ENCODE assay signal across 15 cellular contexts in the genomic region with DNA sequence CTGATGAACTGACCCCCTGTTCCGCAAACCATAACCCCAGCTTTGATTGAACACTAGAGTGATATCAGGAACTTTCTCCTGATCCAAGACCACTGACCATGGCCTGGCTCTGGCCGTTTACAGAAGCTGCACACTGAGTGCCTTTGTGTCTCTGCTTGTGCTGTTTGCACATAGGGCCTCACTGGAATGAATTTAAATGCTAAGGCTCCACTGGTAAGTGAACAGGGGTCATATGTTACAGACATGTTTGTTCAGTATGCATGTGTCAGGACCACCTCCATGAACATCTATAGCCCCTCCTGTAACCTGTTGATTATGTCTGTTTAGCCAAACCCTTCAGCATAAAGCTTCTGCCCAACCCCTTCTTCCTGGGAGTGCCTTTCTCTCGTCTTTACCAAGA.
DNase-seq lines count a peak whose midpoint lies in the region; ATAC-seq and TF ChIP-seq lines count a peak whose summit lies in the region.
"Had no signal": no experiment of that assay in that cellular context is flagged by ENCODE, and none has a peak within 500 bp of the region (broad histone marks: within the 10 kb centered on the region; RNA-seq: fewer than 3 reads in every experiment).

No MANE protein-coding gene starts in this region.

- no peaks in the 10 kb centered on the region for H3K27me3 ChIP-seq in CD4-positive, alpha-beta memory T cell (ENCODE audit: insufficient read depth, low read length)
- 0 out of 2 replicates have a peak, but pooled peaks cover 2% of the 10 kb centered on the region for H3K27me3 ChIP-seq in MG63

- no peaks in the 10 kb centered on the region for H4K20me1 ChIP-seq in OCI-LY7 (ENCODE audit: insufficient read depth, low read length)

- CTCF ChIA-PET in activated CD8-positive, alpha-beta T cell treated with anti-CD3 and anti-CD28 coated beads for 36 hours (lab: Charles Lee): interaction anchor here (0.8 to 2.3 kb wide), 12 partner anchors 9 to 235 kb away, joined by 3 to 12 read pairs (median 4); no protein-coding TSS in a partner anchor
- CTCF ChIA-PET in activated CD8-positive, alpha-beta T cell treated with anti-CD3 and anti-CD28 coated beads, Interleukin-2, amount 10 ng/mL, durations not matched to agents 7 days and 5 days (lab: Charles Lee): interaction anchor here (1.0 to 3.0 kb wide), 9 partner anchors 8 to 103 kb away, joined by 3 to 38 read pairs (median 4); no protein-coding TSS in a partner anchor
- CTCF ChIA-PET in CD4-positive, alpha-beta memory T cell (lab: Charles Lee; ENCODE audit: partially characterized antibody): interaction anchor here (0.7 to 1.2 kb wide), 2 partner anchors 104 to 287 kb away, joined by 3 to 6 read pairs; no protein-coding TSS in a partner anchor
- CTCF ChIA-PET in OCI-LY7 (lab: Charles Lee; ENCODE audit: unreplicated experiment): no interaction called here

- BruUV-seq in OCI-LY7 (replicated peaks; lab: Mats Ljungman, UMichigan): no TSS peak

- intact Hi-C loops in activated CD8-positive, alpha-beta T cell treated with anti-CD3 and anti-CD28 coated beads for 36 hours (cut with micrococcal nuclease): no loop called here
- intact Hi-C loops in CD4-positive, alpha-beta memory T cell (cut with micrococcal nuclease): loop anchor here (2.0 to 10.0 kb wide), 2 partner anchors 51 to 103 kb away; no protein-coding TSS in a partner anchor
- intact Hi-C loops in OCI-LY7 (cut with micrococcal nuclease; ENCODE audit: unreplicated experiment) (no loop called here), mucosa of descending colon (cut with DNase I, micrococcal nuclease) (no loop called here)

- no peaks in the 10 kb centered on the region for H3K9me3 ChIP-seq in CD4-positive, alpha-beta memory T cell (ENCODE audit: control insufficient read depth in 1 of 2, low read length in 2 of 2)
- H3K9me3 ChIP-seq in OCI-LY7 (ENCODE audit: low read length): no peaks in the 10 kb centered on the region
- H3K9me3 ChIP-seq in mucosa of descending colon: no peaks in the 10 kb centered on the region
- no peaks in the 10 kb centered on the region for H3K9me3 ChIP-seq in MG63

- POLR2A ChIA-PET in activated CD8-positive, alpha-beta T cell treated with anti-CD3 and anti-CD28 coated beads for 36 hours (lab: Charles Lee): no interaction called here
- POLR2A ChIA-PET in activated CD8-positive, alpha-beta T cell treated with anti-CD3 and anti-CD28 coated beads, Interleukin-2, amount 10 ng/mL, durations not matched to agents 7 days and 5 days (lab: Charles Lee): interaction anchor here (1.0 kb wide), 1 partner anchor 148 kb away, joined by 3 read pairs; no protein-coding TSS in a partner anchor
- POLR2A ChIA-PET in CD4-positive, alpha-beta memory T cell (lab: Charles Lee; ENCODE audit: partially characterized antibody): no interaction called here
- POLR2A ChIA-PET in OCI-LY7 (lab: Charles Lee): interaction anchor here (0.7 kb wide), 1 partner anchor 139 kb away, joined by 4 read pairs; no protein-coding TSS in a partner anchor

- ATAC-seq in activated CD8-positive, alpha-beta T cell treated with anti-CD3 and anti-CD28 coated beads for 36 hours: no peak
- no peak for ATAC-seq in activated CD8-positive, alpha-beta T cell treated with anti-CD3 and anti-CD28 coated beads, Interleukin-2, amount 10 ng/mL, durations not matched to agents 7 days and 5 days
- ATAC-seq in mucosa of descending colon: peak; percentile 40

- peaks cover 54% of the 10 kb centered on the region for H3K4me1 Mint-ChIP-seq in activated CD8-positive, alpha-beta T cell treated with anti-CD3 and anti-CD28 coated beads for 36 hours (ENCODE audit: low read depth)
- peaks cover 49% of the 10 kb centered on the region for H3K4me1 Mint-ChIP-seq in activated CD8-positive, alpha-beta T cell treated with anti-CD3 and anti-CD28 coated beads, Interleukin-2, amount 10 ng/mL, durations not matched to agents 7 days and 5 days (ENCODE audit: low read depth)
- peaks cover 29 to 56% (median 39%) of the 10 kb centered on the region in 4 donors for H3K4me1 Mint-ChIP-seq in CD4-positive, alpha-beta memory T cell

- H3K4me3 ChIP-seq in CD4-positive, alpha-beta memory T cell (ENCODE audit: low read length in 2 of 2): no peak overlapping the region
- no peak overlapping the region for H3K4me3 ChIP-seq in OCI-LY7 (ENCODE audit: low read depth, low read length, poor library complexity, severe bottlenecking)
- H3K4me3 ChIP-seq in mucosa of descending colon: no peak overlapping the region
- H3K4me3 ChIP-seq in MG63: no peak overlapping the region

- H3K4me3 Mint-ChIP-seq in activated CD8-positive, alpha-beta T cell treated with anti-CD3 and anti-CD28 coated beads for 36 hours: no peak overlapping the region
- H3K4me3 Mint-ChIP-seq in activated CD8-positive, alpha-beta T cell treated with anti-CD3 and anti-CD28 coated beads, Interleukin-2, amount 10 ng/mL, durations not matched to agents 7 days and 5 days: no peak overlapping the region
- H3K4me3 Mint-ChIP-seq in CD4-positive, alpha-beta memory T cell: peak overlapping the region in 2 of 8 donors; percentile 74 to 77

- no peaks in the 10 kb centered on the region for H3K36me3 Mint-ChIP-seq in activated CD8-positive, alpha-beta T cell treated with anti-CD3 and anti-CD28 coated beads for 36 hours (ENCODE audit: low read depth)
- H3K36me3 Mint-ChIP-seq in activated CD8-positive, alpha-beta T cell treated with anti-CD3 and anti-CD28 coated beads, Interleukin-2, amount 10 ng/mL, durations not matched to agents 7 days and 5 days (ENCODE audit: low read depth): no peaks in the 10 kb centered on the region
- H3K36me3 Mint-ChIP-seq in CD4-positive, alpha-beta memory T cell: no peaks in the 10 kb centered on the region

- TF ChIP-seq CTCF in activated CD8-positive, alpha-beta T cell treated with anti-CD3 and anti-CD28 coated beads for 36 hours (IDR thresholded peaks at IDR 0.05): no peak
- TF ChIP-seq CTCF in OCI-LY7 (conservative IDR thresholded peaks at IDR 0.05; ENCODE audit: low read length): no peak
- TF ChIP-seq CTCF in mucosa of descending colon (IDR thresholded peaks at IDR 0.05): no peak

- no peaks in the 10 kb centered on the region for H3K36me3 ChIP-seq in CD4-positive, alpha-beta memory T cell (ENCODE audit: insufficient read depth, low read length)
- H3K36me3 ChIP-seq in OCI-LY7 (ENCODE audit: insufficient read depth, low read length): no peaks in the 10 kb centered on the region; the same call in 1 of the 2 replicates
- no peaks in the 10 kb centered on the region for H3K36me3 ChIP-seq in mucosa of descending colon (ENCODE audit: low read depth)
- H3K36me3 ChIP-seq in MG63: no peaks in the 10 kb centered on the region

- DNase-seq in activated CD8-positive, alpha-beta T cell treated with anti-CD3 and anti-CD28 coated beads for 36 hours: no peak
- no peak for DNase-seq in activated CD8-positive, alpha-beta T cell treated with anti-CD3 and anti-CD28 coated beads, Interleukin-2, amount 10 ng/mL, durations not matched to agents 7 days and 5 days
- no peak for DNase-seq in CD4-positive, alpha-beta memory T cell
- DNase-seq in OCI-LY7 (ENCODE audit: low spot score) (no peak), mucosa of descending colon (peak in 1 of 3 donors; percentile 21), islet precursor cell (no peak), MG63 (no peak)
- no peak for DNase-seq in stimulated activated naive CD4-positive, alpha-beta T cell (lab: John Stamatoyannopoulos, UW)
- DNase-seq: COR-L47, H7, IMR-90, NCI-H1417 treated with DMSO at 0.1 percent for 48 hours, NCI-H1930, RPMI8226 had no signal

- H3K4me1 ChIP-seq in CD4-positive, alpha-beta memory T cell (ENCODE audit: insufficient read depth, low read length): peaks cover 34% of the 10 kb centered on the region
- peaks cover 57% of the 10 kb centered on the region for H3K4me1 ChIP-seq in OCI-LY7 (ENCODE audit: insufficient read depth, low read length, poor library complexity, severe bottlenecking)
- H3K4me1 ChIP-seq in mucosa of descending colon (ENCODE audit: low read depth): no peaks in the 10 kb centered on the region

- H2AFZ ChIP-seq in OCI-LY7 (ENCODE audit: low read length): peak overlapping the region; percentile 62; the same call in 1 of the 2 replicates

- H3K4me2 ChIP-seq in OCI-LY7 (ENCODE audit: low read length): peak overlapping the region; percentile 68

- H3K27me3 Mint-ChIP-seq in activated CD8-positive, alpha-beta T cell treated with anti-CD3 and anti-CD28 coated beads for 36 hours: peaks cover 2% of the 10 kb centered on the region
- H3K27me3 Mint-ChIP-seq in activated CD8-positive, alpha-beta T cell treated with anti-CD3 and anti-CD28 coated beads, Interleukin-2, amount 10 ng/mL, durations not matched to agents 7 days and 5 days (ENCODE audit: low read depth): peaks cover 5% of the 10 kb centered on the region
- H3K27me3 Mint-ChIP-seq in CD4-positive, alpha-beta memory T cell: peaks cover 0 to 1% of the 10 kb centered on the region in 2 donors

- H3K9me2 ChIP-seq in OCI-LY7 (ENCODE audit: insufficient read depth, low read length): no peaks in the 10 kb centered on the region

- no peak overlapping the region for H3K27ac ChIP-seq in CD4-positive, alpha-beta memory T cell (ENCODE audit: low read depth, low read length)
- peak overlapping the region; percentile 34 for H3K27ac ChIP-seq in OCI-LY7 (ENCODE audit: low read depth, low read length, poor library complexity, severe bottlenecking)
- H3K27ac ChIP-seq: C4-2B had no signal

- no peaks in the 10 kb centered on the region for H3K9me3 Mint-ChIP-seq in activated CD8-positive, alpha-beta T cell treated with anti-CD3 and anti-CD28 coated beads for 36 hours
- H3K9me3 Mint-ChIP-seq in activated CD8-positive, alpha-beta T cell treated with anti-CD3 and anti-CD28 coated beads, Interleukin-2, amount 10 ng/mL, durations not matched to agents 7 days and 5 days (ENCODE audit: insufficient read depth): no peaks in the 10 kb centered on the region
- no peaks in the 10 kb centered on the region for H3K9me3 Mint-ChIP-seq in CD4-positive, alpha-beta memory T cell

- no peaks in the 10 kb centered on the region for H3K79me2 ChIP-seq in OCI-LY7 (ENCODE audit: insufficient read depth, low read depth, low read length)

- peak overlapping the region; percentile 34 for H3K27ac Mint-ChIP-seq in activated CD8-positive, alpha-beta T cell treated with anti-CD3 and anti-CD28 coated beads for 36 hours
- no peak overlapping the region for H3K27ac Mint-ChIP-seq in activated CD8-positive, alpha-beta T cell treated with anti-CD3 and anti-CD28 coated beads, Interleukin-2, amount 10 ng/mL, durations not matched to agents 7 days and 5 days
- peak overlapping the region in 4 of 7 donors; percentile 22 to 82 (median 65) for H3K27ac Mint-ChIP-seq in CD4-positive, alpha-beta memory T cell

Comparison
In these comparisons a context has a peak if more than half of its experiments do, and no peak if none do; other contexts are left out.
1. POLR2A ChIA-PET loops: an anchor here in activated CD8-positive, alpha-beta T cell treated with anti-CD3 and anti-CD28 coated beads, Interleukin-2, amount 10 ng/mL, durations not matched to agents 7 days and 5 days (1.0 kb wide) and OCI-LY7 (0.7 kb wide); none called in activated CD8-positive, alpha-beta T cell treated with anti-CD3 and anti-CD28 coated beads for 36 hours and CD4-positive, alpha-beta memory T cell.